Comparison of ENCODE assay signal across 14 cellular contexts in the genomic region with DNA sequence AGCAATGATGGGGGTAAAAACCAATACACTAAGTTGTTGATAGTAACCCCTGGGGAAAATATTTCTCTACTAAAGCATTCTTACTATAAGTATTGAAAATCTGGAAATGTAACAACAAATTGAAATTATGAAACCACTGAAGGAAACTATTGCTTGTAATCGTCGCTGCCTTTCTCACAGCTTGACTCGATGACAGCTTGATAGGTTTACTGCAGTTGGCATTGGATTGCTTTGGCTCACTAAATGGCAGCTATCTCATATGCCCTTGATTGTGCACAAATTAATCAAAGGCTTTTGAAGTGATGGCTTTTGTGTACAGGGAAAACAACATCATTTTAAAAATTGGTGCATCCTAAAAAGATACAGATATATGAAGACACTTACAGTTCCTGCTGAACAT.
DNase-seq lines count a peak whose midpoint lies in the region; ATAC-seq and TF ChIP-seq lines count a peak whose summit lies in the region.
"Had no signal": no experiment of that assay in that cellular context is flagged by ENCODE, and none has a peak within 500 bp of the region (broad histone marks: within the 10 kb centered on the region; RNA-seq: fewer than 3 reads in every experiment).

No MANE protein-coding gene starts in this region.

- H2BK12ac ChIP-seq in H9 (ENCODE audit: insufficient read length, low read depth, low read length), result no peak overlapping the region

- H3K79me1 ChIP-seq in H9 (ENCODE audit: insufficient read depth, low read depth, low read length, poor library complexity, severe bottlenecking), result no peaks in the 10 kb centered on the region

- no peak overlapping the region for H2BK120ac ChIP-seq in H9 (ENCODE audit: low read depth, low read length, poor library complexity, severe bottlenecking)

- H3K4me1 ChIP-seq in GM23338 (ENCODE audit: insufficient read depth) (peaks cover 37% of the 10 kb centered on the region), H9 (ENCODE audit: insufficient read depth, low read length) (peaks cover 7% of the 10 kb centered on the region; the same call in 1 of the 2 replicates)

- H4K8ac ChIP-seq in H9 (replicated peaks; ENCODE audit: insufficient read length, low read depth, low read length), result no peak overlapping the region

- no peak for ATAC-seq in GM23338
- no peak for ATAC-seq in activated CD8-positive, alpha-beta T cell treated with anti-CD3 and anti-CD28 coated beads, Interleukin-2, amount 10 ng/mL, durations not matched to agents 7 days and 5 days

- H2AFZ ChIP-seq in GM23338 (no peak overlapping the region), H9 (ENCODE audit: low read length) (no peak overlapping the region)

- H3K4me3 Mint-ChIP-seq in GM23338 (no peak overlapping the region), H9 (no peak overlapping the region)
- no peak overlapping the region for H3K4me3 Mint-ChIP-seq in activated CD8-positive, alpha-beta T cell treated with anti-CD3 and anti-CD28 coated beads, Interleukin-2, amount 10 ng/mL, durations not matched to agents 7 days and 5 days
- H3K4me3 Mint-ChIP-seq: CD4-positive, alpha-beta memory T cell; HFFc6 had no signal

- no peak overlapping the region for H2AK5ac ChIP-seq in H9 (ENCODE audit: insufficient read length, low read length)

- TF ChIP-seq CTCF in GM23338 (conservative IDR thresholded peaks at IDR 0.05; ENCODE audit: low read depth in 2 of 2) (no peak), H9 (conservative IDR thresholded peaks at IDR 0.05) (no peak)

- WGBS in H9 (ENCODE audit: extremely low coverage, insufficient read length, low lambda C conversion rate), result no CpG with 5 or more reads among the region's 3 CpGs

- H3K4me2 ChIP-seq in GM23338 (peak overlapping the region; percentile 4), H9 (ENCODE audit: insufficient read depth, insufficient read length, low read length) (no peak overlapping the region)

- no peak overlapping the region for H3K23ac ChIP-seq in H9 (ENCODE audit: insufficient read length, low read depth, low read length)

- peaks cover 4% of the 10 kb centered on the region for H3K9me3 ChIP-seq in H9 (ENCODE audit: control insufficient read depth, low read depth, low read length)

- H3K56ac ChIP-seq in H9 (ENCODE audit: insufficient read length, low read depth, low read length), result no peak overlapping the region

- H3K27ac Mint-ChIP-seq in GM23338, result no peak overlapping the region
- peak overlapping the region in 2 of 3 experiments; percentile 19 to 84; a peak in 2 of 7 replicates for H3K27ac Mint-ChIP-seq in H9
- no peak overlapping the region for H3K27ac Mint-ChIP-seq in activated CD8-positive, alpha-beta T cell treated with anti-CD3 and anti-CD28 coated beads, Interleukin-2, amount 10 ng/mL, durations not matched to agents 7 days and 5 days
- H3K27ac Mint-ChIP-seq: CD4-positive, alpha-beta memory T cell; HFFc6 had no signal

- CTCF ChIA-PET in activated CD8-positive, alpha-beta T cell treated with anti-CD3 and anti-CD28 coated beads, Interleukin-2, amount 10 ng/mL, durations not matched to agents 7 days and 5 days (lab: Charles Lee), result no interaction called here

- 0 out of 2 replicates have a peak, but pooled peaks cover 4% of the 10 kb centered on the region for H3K9me2 ChIP-seq in GM23338 (ENCODE audit: insufficient read depth)

- H3K23me2 ChIP-seq in H9 (ENCODE audit: insufficient read length, low read depth, low read length, poor library complexity, severe bottlenecking), result no peaks in the 10 kb centered on the region

- no peak overlapping the region for H4K91ac ChIP-seq in H9 (ENCODE audit: insufficient read length, low read depth, low read length)

- H4K20me1 ChIP-seq in GM23338 (replicated peaks; ENCODE audit: insufficient read depth) (no peaks in the 10 kb centered on the region), H9 (ENCODE audit: control insufficient read depth, insufficient read depth, insufficient read length) (no peaks in the 10 kb centered on the region)

- no peaks in the 10 kb centered on the region for H3F3A ChIP-seq in GM23338 (replicated peaks; ENCODE audit: low read depth)

- no peak overlapping the region for H2BK5ac ChIP-seq in H9 (ENCODE audit: insufficient read length, low read length)

- H3K14ac ChIP-seq in H9 (ENCODE audit: insufficient read depth, low read length), result no peak overlapping the region

- H3K4me1 Mint-ChIP-seq in GM23338 (peaks cover 48% of the 10 kb centered on the region), H9 (peaks cover 47 to 54% of the 10 kb centered on the region in 2 experiments)
- no peaks in the 10 kb centered on the region for H3K4me1 Mint-ChIP-seq in activated CD8-positive, alpha-beta T cell treated with anti-CD3 and anti-CD28 coated beads, Interleukin-2, amount 10 ng/mL, durations not matched to agents 7 days and 5 days (ENCODE audit: low read depth)
- H3K4me1 Mint-ChIP-seq: CD4-positive, alpha-beta memory T cell had no signal

- no peak overlapping the region for H2BK20ac ChIP-seq in H9 (ENCODE audit: low read depth, low read length, poor library complexity, severe bottlenecking)

- H3K9me3 Mint-ChIP-seq in GM23338 (peaks cover 13% of the 10 kb centered on the region), H9 (peaks cover 10 to 11% of the 10 kb centered on the region in 2 experiments)
- H3K9me3 Mint-ChIP-seq in activated CD8-positive, alpha-beta T cell treated with anti-CD3 and anti-CD28 coated beads, Interleukin-2, amount 10 ng/mL, durations not matched to agents 7 days and 5 days (ENCODE audit: insufficient read depth), result no peaks in the 10 kb centered on the region
- H3K9me3 Mint-ChIP-seq: HFFc6 had no signal

- no peak overlapping the region for H2BK15ac ChIP-seq in H9 (ENCODE audit: low read depth, low read length)

- no peaks in the 10 kb centered on the region for H3K79me2 ChIP-seq in GM23338 (replicated peaks; ENCODE audit: insufficient read depth)
- H3K79me2 ChIP-seq in H9 (ENCODE audit: insufficient read depth, low read length), result no peaks in the 10 kb centered on the region

- no peak overlapping the region for H3K27ac ChIP-seq in GM23338 (ENCODE audit: low read depth)
- no peak overlapping the region for H3K27ac ChIP-seq in H9 (ENCODE audit: insufficient read length, low read depth, low read length)

- no peak overlapping the region for H3K18ac ChIP-seq in H9 (ENCODE audit: insufficient read length, low read depth, low read length)

- no peaks in the 10 kb centered on the region for H3K36me3 ChIP-seq in GM23338 (ENCODE audit: insufficient read depth)

- DNase-seq in GM23338 (ENCODE audit: low spot score) (no peak), H9 (no peak), NCI-H69 (lab: John Stamatoyannopoulos, UW) (peak; percentile 14), HCEC 1CT (no peak), SHP77 treated with DMSO at 0.1 percent for 48 hours (lab: John Stamatoyannopoulos, UW) (no peak)
- DNase-seq in activated CD8-positive, alpha-beta T cell treated with anti-CD3 and anti-CD28 coated beads, Interleukin-2, amount 10 ng/mL, durations not matched to agents 7 days and 5 days, result no peak
- DNase-seq: C1 segment of cervical spinal cord; Calu3; CD4-positive, alpha-beta memory T cell; COR-L47; DMS53; DMS79 treated with DMSO at 0.1 percent for 48 hours; GF-D8; HFFc6 had no signal

- no peak overlapping the region for H3K4me3 ChIP-seq in GM23338

- no peaks in the 10 kb centered on the region for H3K27me3 ChIP-seq in GM23338 (ENCODE audit: insufficient read depth)
- H3K27me3 ChIP-seq in H9 (ENCODE audit: insufficient read depth, low read length), result no peaks in the 10 kb centered on the region

- peaks cover 13% of the 10 kb centered on the region for H3K36me3 Mint-ChIP-seq in GM23338 (ENCODE audit: low read depth)
- H3K36me3 Mint-ChIP-seq in H9 (ENCODE audit: insufficient read depth in 1 of 3, low read depth in 3 of 3), result peaks cover 6 to 15% (median 9%) of the 10 kb centered on the region in 3 experiments
- H3K36me3 Mint-ChIP-seq in activated CD8-positive, alpha-beta T cell treated with anti-CD3 and anti-CD28 coated beads, Interleukin-2, amount 10 ng/mL, durations not matched to agents 7 days and 5 days (ENCODE audit: low read depth), result no peaks in the 10 kb centered on the region
- H3K36me3 Mint-ChIP-seq: CD4-positive, alpha-beta memory T cell had no signal

- no peak overlapping the region for H3K4ac ChIP-seq in H9 (ENCODE audit: low read depth, low read length)

- H3T11ph ChIP-seq in H9 (ENCODE audit: low read length), result no peak overlapping the region

- POLR2A ChIA-PET in activated CD8-positive, alpha-beta T cell treated with anti-CD3 and anti-CD28 coated beads, Interleukin-2, amount 10 ng/mL, durations not matched to agents 7 days and 5 days (lab: Charles Lee), result no interaction called here

- H3K9ac ChIP-seq in H9 (ENCODE audit: extremely low read depth, insufficient read length, low read length), result no peak overlapping the region

- no peak overlapping the region for H4K5ac ChIP-seq in H9 (ENCODE audit: insufficient read length, low read depth, low read length)

- H3K27me3 Mint-ChIP-seq in GM23338 (ENCODE audit: insufficient read depth, low read depth, poor library complexity) (peaks cover 1% of the 10 kb centered on the region), H9 (ENCODE audit: low read depth) (no peaks in the 10 kb centered on the region)
- no peaks in the 10 kb centered on the region for H3K27me3 Mint-ChIP-seq in activated CD8-positive, alpha-beta T cell treated with anti-CD3 and anti-CD28 coated beads, Interleukin-2, amount 10 ng/mL, durations not matched to agents 7 days and 5 days (ENCODE audit: low read depth)
- H3K27me3 Mint-ChIP-seq: CD4-positive, alpha-beta memory T cell had no signal

Comparison
In these comparisons a context has a peak if more than half of its experiments do, and no peak if none do; other contexts are left out.
1. H3K27ac Mint-ChIP-seq: peak in H9 (2 of 3); none in GM23338 (single experiment) and activated CD8-positive, alpha-beta T cell treated with anti-CD3 and anti-CD28 coated beads, Interleukin-2, amount 10 ng/mL, durations not matched to agents 7 days and 5 days (single experiment).